In the genomic region with DNA sequence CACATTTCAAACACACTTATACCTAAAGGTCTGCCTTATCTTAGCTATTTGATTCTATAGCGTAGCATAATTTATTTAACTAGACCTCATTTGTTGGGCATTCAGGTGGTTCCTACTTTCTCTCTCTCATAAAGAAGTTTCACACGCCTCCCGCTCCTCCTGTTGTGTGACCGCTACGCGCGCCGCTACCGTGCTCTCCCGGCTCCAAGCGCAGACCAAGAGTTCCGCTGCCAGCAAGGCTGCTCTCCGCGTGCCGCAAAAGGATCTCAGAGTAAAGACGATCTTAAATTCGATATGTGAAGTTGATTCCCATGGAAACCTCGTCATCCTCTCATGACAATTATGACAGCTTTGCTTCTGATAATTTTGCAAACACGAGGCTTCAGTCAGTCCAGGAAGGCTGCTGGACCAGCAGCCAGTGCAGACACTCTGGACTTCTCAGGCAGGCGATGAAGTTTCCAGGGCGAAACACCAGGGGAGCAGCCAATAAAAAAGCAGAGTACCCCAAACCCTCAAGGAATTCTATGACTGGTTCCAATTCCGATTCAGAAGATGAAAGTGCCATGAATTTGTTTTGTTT, we compare ENCODE assay signal across 25 cellular contexts. TPM values are rescaled to one million over a fixed set of nuclear protein-coding genes. Genes with fewer than 3 reads are reported as not detected.
DNase-seq lines count a peak whose midpoint lies in the region; ATAC-seq, FAIRE-seq and TF ChIP-seq lines count a peak whose summit lies in the region.
"Had no signal": no experiment of that assay in that cellular context is flagged by ENCODE, and none has a peak within 500 bp of the region (broad histone marks: within the 10 kb centered on the region; RNA-seq: fewer than 3 reads in every experiment).

No MANE protein-coding gene starts in this region.

- no peak overlapping the region for H3K4ac ChIP-seq in H1 (replicated peaks; ENCODE audit: insufficient read length, low read depth, low read length)

- H3K18ac ChIP-seq in H1 (ENCODE audit: extremely low read depth, low read length), result no peak overlapping the region

- H3K27me3 Mint-ChIP-seq in mesothelial cell of epicardium (ENCODE audit: low read depth), result peaks cover 24% of the 10 kb centered on the region

- H2BK15ac ChIP-seq in H1 (ENCODE audit: low read length), result no peak overlapping the region

- no peak overlapping the region for H2BK5ac ChIP-seq in H1 (ENCODE audit: low read depth, low read length)

- no peaks in the 10 kb centered on the region for H3K4me1 ChIP-seq in BE2C
- no peaks in the 10 kb centered on the region for H3K4me1 ChIP-seq in H1 (replicated peaks in 1 of 4; ENCODE audit: control insufficient read depth in 3 of 4, insufficient read depth in 4 of 4, low read length in 3 of 4)
- H3K4me1 ChIP-seq in tibial artery, result no peaks in the 10 kb centered on the region
- H3K4me1 ChIP-seq: body of pancreas, SJSA1 had no signal

- no peaks in the 10 kb centered on the region for H3K23me2 ChIP-seq in H1 (ENCODE audit: low read depth, low read length)

- H2AK5ac ChIP-seq in H1 (ENCODE audit: low read depth, low read length), result no peak overlapping the region

- TF ChIP-seq CTCF in BE2C (IDR thresholded peaks at IDR 0.05; ENCODE audit: low read depth, low read length), result no peak
- no peak for TF ChIP-seq CTCF in HFF-Myc (IDR thresholded peaks at IDR 0.05; ENCODE audit: low read depth, low read length, missing control alignments)
- TF ChIP-seq CTCF in H1 (IDR thresholded peaks at IDR 0.05; ENCODE audit: control extremely low read depth in 1 of 3, insufficient read depth in 1 of 3, low read depth in 1 of 3, low read length in 3 of 3), result no peak
- TF ChIP-seq CTCF in mesothelial cell of epicardium (IDR thresholded peaks at IDR 0.05; ENCODE audit: unreplicated experiment), result no peak
- TF ChIP-seq CTCF in tibial artery (IDR thresholded peaks at IDR 0.05), result no peak

- TF ChIP-seq POLR2A in H1 (IDR thresholded peaks at IDR 0.05; ENCODE audit: control extremely low read depth in 1 of 2, low read depth in 2 of 2, low read length in 2 of 2), result no peak

- POLR2A ChIA-PET in H1 (lab: Charles Lee; ENCODE audit: partially characterized antibody), result no interaction called here

- no peak overlapping the region for H3K23ac ChIP-seq in H1 (ENCODE audit: insufficient read length)

- H4K91ac ChIP-seq in H1 (replicated peaks; ENCODE audit: insufficient read length, low read length), result no peak overlapping the region

- H3K36me3 ChIP-seq in BE2C, result no peaks in the 10 kb centered on the region
- H3K36me3 ChIP-seq in H1 (ENCODE audit: control insufficient read depth in 2 of 4, insufficient read depth in 4 of 4, low read length in 3 of 4), result no peaks in the 10 kb centered on the region
- H3K36me3 ChIP-seq in tibial artery, result no peaks in the 10 kb centered on the region
- H3K36me3 ChIP-seq: SJSA1, thoracic aorta had no signal

- intact Hi-C loops in left ventricle myocardium superior (cut with micrococcal nuclease), result no loop called here
- intact Hi-C loops in tibial artery (cut with DNase I; ENCODE audit: low total_unique reads), result no loop called here

- H2BK12ac ChIP-seq in H1 (ENCODE audit: low read depth, low read length), result no peak overlapping the region

- FAIRE-seq in H1 (lab: Jason Lieb, UNC), result no peak
- FAIRE-seq: frontal cortex had no signal

- no peaks in the 10 kb centered on the region for H3K79me2 ChIP-seq in H1 (ENCODE audit: control insufficient read depth in 1 of 2, insufficient read depth in 2 of 2, low read length in 2 of 2)

- H2BK20ac ChIP-seq in H1 (ENCODE audit: low read length), result no peak overlapping the region

- peak overlapping the region; percentile 46 for H3K4me3 Mint-ChIP-seq in mesothelial cell of epicardium
- H3K4me3 Mint-ChIP-seq: activated naive CD8-positive, alpha-beta T cell treated with anti-CD3 and anti-CD28 coated beads, Interleukin-2, amount 10 ng/mL, durations not matched to agents 7 days and 5 days; CD4-positive, CD25-positive, alpha-beta regulatory T cell; stimulated activated naive B cell treated with anti-CD40 and anti-IgM and Interleukin-4, amounts not matched to agents 10 μg/mL and 1 μg/mL and 100 μg/mL, for 72 hours had no signal

- no peak overlapping the region for H4K5ac ChIP-seq in H1 (ENCODE audit: insufficient read length, low read depth, low read length)

- H3K4me2 ChIP-seq in H1 (ENCODE audit: insufficient read depth in 1 of 2, low read depth in 2 of 2, low read length in 2 of 2), result peak overlapping the region; percentile 37 to 47; a peak in 3 of 4 replicates

- no peaks in the 10 kb centered on the region for H3K36me3 Mint-ChIP-seq in mesothelial cell of epicardium
- H3K36me3 Mint-ChIP-seq: activated naive CD8-positive, alpha-beta T cell treated with anti-CD3 and anti-CD28 coated beads, Interleukin-2, amount 10 ng/mL, durations not matched to agents 7 days and 5 days; CD4-positive, CD25-positive, alpha-beta regulatory T cell; stimulated activated naive B cell treated with anti-CD40 and anti-IgM and Interleukin-4, amounts not matched to agents 10 μg/mL and 1 μg/mL and 100 μg/mL, for 72 hours had no signal

- no peak overlapping the region for H3K56ac ChIP-seq in H1 (replicated peaks; ENCODE audit: insufficient read length, low read depth, low read length)

- no peaks in the 10 kb centered on the region for H3K9me3 Mint-ChIP-seq in mesothelial cell of epicardium

- no peak overlapping the region for H2BK120ac ChIP-seq in H1 (replicated peaks; ENCODE audit: low read depth, low read length)

- H4K8ac ChIP-seq in H1 (ENCODE audit: extremely low read depth, insufficient read depth, low read length), result no peak overlapping the region

- H3K27ac ChIP-seq in H1 (ENCODE audit: low read depth, low read length) (no peak overlapping the region), tibial artery (no peak overlapping the region)
- H3K27ac ChIP-seq: body of pancreas, SJSA1, thoracic aorta had no signal

- H3K9ac ChIP-seq in H1 (replicated peaks in 1 of 4; ENCODE audit: extremely low read depth in 1 of 4, low read depth in 3 of 4, low read length in 3 of 4), result no peak overlapping the region

- no peaks in the 10 kb centered on the region for H4K20me1 ChIP-seq in H1 (replicated peaks in 1 of 2; ENCODE audit: control insufficient read depth in 1 of 2, insufficient read depth in 2 of 2, low read length in 2 of 2)

- no peak for TF ChIP-seq RAD21 in H1 (IDR thresholded peaks at IDR 0.05 in 1 of 2, conservative IDR thresholded peaks at IDR 0.05 in 1 of 2; ENCODE audit: low read depth in 2 of 2, low read length in 2 of 2)

- H3K27me3 ChIP-seq in BE2C (peaks cover 60% of the 10 kb centered on the region), H1 (replicated peaks in 1 of 4; ENCODE audit: control insufficient read depth in 3 of 4, extremely low read depth in 1 of 4, insufficient read depth in 3 of 4, low read length in 3 of 4) (no peaks in the 10 kb centered on the region; a peak in 1 of 7 replicates), tibial artery (peaks cover 0 to 44% of the 10 kb centered on the region in 2 donors)
- H3K27me3 ChIP-seq: SJSA1 had no signal

- H2AFZ ChIP-seq in H1 (ENCODE audit: low read length), result no peak overlapping the region

- H3K4me3 ChIP-seq in BE2C (ENCODE audit: low read depth, low read length), result peak overlapping the region; percentile 39
- H3K4me3 ChIP-seq in HFF-Myc (replicated peaks; ENCODE audit: low read depth, low read length), result peak overlapping the region; percentile 21; the same call in 1 of the 2 replicates
- peak overlapping the region in 2 of 4 experiments; percentile 26 to 45; a peak in 2 of 8 replicates for H3K4me3 ChIP-seq in H1 (ENCODE audit: extremely low read depth in 1 of 4, insufficient read depth in 2 of 4, low read depth in 3 of 4, low read length in 4 of 4)
- H3K4me3 ChIP-seq in tibial artery, result no peak overlapping the region
- H3K4me3 ChIP-seq: body of pancreas, SJSA1, thoracic aorta had no signal

- CTCF ChIA-PET in H1 (lab: Charles Lee; ENCODE audit: partially characterized antibody), result interaction anchor here (0.9 to 1.6 kb wide), 2 partner anchors 15 to 33 kb away, joined by 3 to 4 read pairs; no protein-coding TSS in a partner anchor

- H3K14ac ChIP-seq in H1 (ENCODE audit: insufficient read length), result no peak overlapping the region

- WGBS in H1 (ENCODE audit: extremely low coverage in 1 of 2, insufficient coverage in 1 of 2, insufficient read length in 1 of 2, insufficient replicate concordance in 2 of 2, low coverage in 1 of 2, low lambda C conversion rate in 2 of 2, missing lambda C conversion rate in 1 of 2), 2 experiments, result 72% methylated on average over 22 of the region's 22 CpGs; no CpG with 5 or more reads in 1 of the 2 experiments

- no peaks in the 10 kb centered on the region for H3K79me1 ChIP-seq in H1 (ENCODE audit: low read depth, low read length)

- no peaks in the 10 kb centered on the region for H3K4me1 Mint-ChIP-seq in mesothelial cell of epicardium
- H3K4me1 Mint-ChIP-seq: activated naive CD8-positive, alpha-beta T cell treated with anti-CD3 and anti-CD28 coated beads, Interleukin-2, amount 10 ng/mL, durations not matched to agents 7 days and 5 days had no signal

- no peak for DNase-seq in BE2C
- DNase-seq in HFF-Myc (ENCODE audit: extremely low read depth, low read depth), result no peak
- DNase-seq in H1 (ENCODE audit: low read depth in 1 of 2, low spot score in 2 of 2), result no peak
- DNase-seq in mesothelial cell of epicardium (ENCODE audit: low spot score in 2 of 2, unreplicated experiment in 2 of 2), result no peak
- DNase-seq in SKM-1 (lab: John Stamatoyannopoulos, UW; ENCODE audit: unreplicated experiment), result no peak
- DNase-seq in HuH-7.5 (ENCODE audit: low spot score), result no peak
- DNase-seq in left ventricle myocardium superior, result no peak
- DNase-seq in tibial artery, result no peak
- DNase-seq: activated CD4-positive, CD25-positive, alpha-beta regulatory T cell treated with anti-CD3 and anti-CD28 coated beads, Interleukin-2, amount 50 U/mL, for 72 hours; activated naive CD8-positive, alpha-beta T cell treated with anti-CD3 and anti-CD28 coated beads, Interleukin-2, amount 10 ng/mL, durations not matched to agents 7 days and 5 days; body of pancreas; CD4-positive, CD25-positive, alpha-beta regulatory T cell; cortex of kidney; DMS153; NCI-H1417; NCI-H526 treated with DMSO at 0.1 percent for 48 hours; stimulated activated naive B cell treated with anti-CD40 and anti-IgM and Interleukin-4, amounts not matched to agents 10 μg/mL and 1 μg/mL and 100 μg/mL, for 72 hours had no signal

- H3K9me3 ChIP-seq in BE2C (no peaks in the 10 kb centered on the region), H1 (ENCODE audit: insufficient read depth in 2 of 2, low read depth in 1 of 2, low read length in 1 of 2) (no peaks in the 10 kb centered on the region), tibial artery (no peaks in the 10 kb centered on the region)
- H3K9me3 ChIP-seq: body of pancreas, SJSA1, thoracic aorta had no signal

- ATAC-seq in left ventricle myocardium superior, result no peak
- ATAC-seq: body of pancreas; sciatic nerve; stimulated activated naive B cell treated with anti-CD40 and anti-IgM and Interleukin-4, amounts not matched to agents 10 μg/mL and 1 μg/mL and 100 μg/mL, for 72 hours had no signal

- TF ChIP-seq EP300 in H1 (IDR thresholded peaks at IDR 0.05; ENCODE audit: borderline replicate concordance in 1 of 2, low read depth in 2 of 2, low read length in 2 of 2), result no peak

- H3K27ac Mint-ChIP-seq in mesothelial cell of epicardium, result no peak overlapping the region
- H3K27ac Mint-ChIP-seq: activated naive CD8-positive, alpha-beta T cell treated with anti-CD3 and anti-CD28 coated beads, Interleukin-2, amount 10 ng/mL, durations not matched to agents 7 days and 5 days; CD4-positive, CD25-positive, alpha-beta regulatory T cell; stimulated activated naive B cell treated with anti-CD40 and anti-IgM and Interleukin-4, amounts not matched to agents 10 μg/mL and 1 μg/mL and 100 μg/mL, for 72 hours had no signal

RNA-seq across cellular contexts. Expression of gene PRSS16, which starts 20.5 kb away (rescaled TPM):
- polyA plus RNA-seq in BE2C (2012; ENCODE audit: insufficient read depth, insufficient read length, low read depth), result not detected
- total RNA-seq in H1 (2021; fragmentation: NEBNext Ultra II Directional; extraction: Animal tissue kit (Norgen Biotek cat#: 25700)), result 19.2 and 20.2 TPM in 2 replicates
- polyA plus RNA-seq in H1 (2011; rRNA removed), result 38.9 and 39.6 TPM in 2 replicates
- 48.8 TPM for polyA plus RNA-seq in H1 (2011; cell fraction: cytosol; rRNA removed)
- polyA plus RNA-seq in H1 (2011; cell fraction: nucleus; rRNA removed), result 23.7 TPM
- 15.7 to 20.6 TPM (median 19.8 TPM) in 4 replicates for polyA plus RNA-seq in H1 (2012, experiment 1 of 2)
- 23.1 TPM for polyA plus RNA-seq in H1 (2012, experiment 2 of 2)
- 15.2 TPM for polyA plus RNA-seq in H1 (2013, experiment 1 of 2)
- 16.0 TPM for polyA plus RNA-seq in H1 (2013, experiment 2 of 2)
- polyA minus RNA-seq in H1 (2011; rRNA and poly(A)+ RNA removed), result 27.4 and 34.3 TPM in 2 replicates
- 5.1 TPM for polyA minus RNA-seq in H1 (2011; cell fraction: cytosol; rRNA and poly(A)+ RNA removed)
- 11.7 TPM for polyA minus RNA-seq in H1 (2011; cell fraction: nucleus; rRNA and poly(A)+ RNA removed)
- total RNA-seq in mesothelial cell of epicardium (16.2 to 20.6 TPM (median 19.1 TPM) in 3 replicates), left ventricle myocardium superior (not detected)
- total RNA-seq: osteocyte, SJSA1, thoracic aorta had no signal

RNA-seq across cellular contexts. Expression of gene POM121L2, which starts 44.1 kb away (rescaled TPM):
- not detected for polyA plus RNA-seq in BE2C (2012; ENCODE audit: insufficient read depth, insufficient read length, low read depth)
- 0.09 and 0.17 TPM in 2 replicates for total RNA-seq in H1 (2021; fragmentation: NEBNext Ultra II Directional; extraction: Animal tissue kit (Norgen Biotek cat#: 25700))
- polyA plus RNA-seq in H1 (2011; rRNA removed), result 0.05 TPM in 2 replicates
- 0.03 TPM for polyA plus RNA-seq in H1 (2011; cell fraction: cytosol; rRNA removed)
- polyA plus RNA-seq in H1 (2011; cell fraction: nucleus; rRNA removed), result 0.13 TPM
- 0.05 to 0.11 TPM in 2 of 4 replicates, not detected in the others for polyA plus RNA-seq in H1 (2012, experiment 1 of 2)
- 0.09 TPM for polyA plus RNA-seq in H1 (2012, experiment 2 of 2)
- 0.08 TPM for polyA plus RNA-seq in H1 (2013, experiment 1 of 2)
- polyA plus RNA-seq in H1 (2013, experiment 2 of 2), result 0.11 TPM
- 0.16 TPM in 1 of 2 replicates, not detected in the other for polyA minus RNA-seq in H1 (2011; rRNA and poly(A)+ RNA removed)
- polyA minus RNA-seq in H1 (2011; cell fraction: cytosol; rRNA and poly(A)+ RNA removed), result not detected
- polyA minus RNA-seq in H1 (2011; cell fraction: nucleus; rRNA and poly(A)+ RNA removed), result not detected
- total RNA-seq in mesothelial cell of epicardium, result 0.07 TPM in 1 of 3 replicates, not detected in the others
- not detected for total RNA-seq in left ventricle myocardium superior
- total RNA-seq: activated naive CD8-positive, alpha-beta T cell treated with anti-CD3 and anti-CD28 coated beads, Interleukin-2, amount 10 ng/mL, durations not matched to agents 7 days and 5 days; body of pancreas; CD4-positive, CD25-positive, alpha-beta regulatory T cell; frontal cortex; HT-29; liver; OCI-LY7; osteocyte; sciatic nerve; SJSA1; thoracic aorta had no signal
- polyA plus RNA-seq: CD4-positive, CD25-positive, alpha-beta regulatory T cell; liver had no signal

Comparison
In these comparisons a context has a peak if more than half of its experiments do, and no peak if none do; other contexts are left out.
1. H3K4me3 ChIP-seq: peak in BE2C (single experiment) and HFF-Myc (single experiment); none in tibial artery (0 of 2).
2. RNA of gene PRSS16, which starts 20.5 kb away (total RNA-seq): 19.2 to 20.2 TPM in H1 and 16.2 to 20.6 TPM in mesothelial cell of epicardium; not detected in left ventricle myocardium superior (single experiment); every median in the first group is over 10 times any median in the second.